9 cellular contexts compared by ENCODE assay signal in genomic region chr22:41410311-41410751, GRCh38. TPM values are rescaled to one million over a fixed set of nuclear protein-coding genes. Genes with fewer than 3 reads are reported as not detected.
DNase-seq lines count a peak whose midpoint lies in the region; ATAC-seq and TF ChIP-seq lines count a peak whose summit lies in the region.
"Had no signal": no experiment of that assay in that cellular context is flagged by ENCODE, and none has a peak within 500 bp of the region (broad histone marks: within the 10 kb centered on the region; RNA-seq: fewer than 3 reads in every experiment).

No MANE protein-coding gene starts in this region.

- H3K36me3 ChIP-seq in naive thymus-derived CD4-positive, alpha-beta T cell (ENCODE audit: control insufficient read depth in 2 of 3, insufficient read depth in 3 of 3, low read length in 3 of 3), result peaks cover 0 to 3% (median 0%) of the 10 kb centered on the region in 3 experiments
- no peaks in the 10 kb centered on the region for H3K36me3 ChIP-seq in upper lobe of right lung

- peaks cover 21 to 25% of the 10 kb centered on the region in 2 donors for H3K4me1 ChIP-seq in naive thymus-derived CD4-positive, alpha-beta T cell (ENCODE audit: control insufficient read depth in 2 of 2, insufficient read depth in 2 of 2, low read length in 2 of 2)
- peaks cover 41% of the 10 kb centered on the region for H3K4me1 ChIP-seq in upper lobe of right lung

- H3K27ac ChIP-seq in dorsolateral prefrontal cortex (peak overlapping the region; percentile 86 to 100 (median 100)), upper lobe of right lung (peak overlapping the region; percentile 97)
- no peak overlapping the region for H3K27ac ChIP-seq in naive thymus-derived CD4-positive, alpha-beta T cell (ENCODE audit: low read depth, low read length)

- H3K36me3 Mint-ChIP-seq in activated T-cell treated with anti-CD3 and anti-CD28 coated beads, Interleukin-2, amount 50 U/mL, for 24 hours (ENCODE audit: low read depth), result peaks cover 22% of the 10 kb centered on the region
- no peaks in the 10 kb centered on the region for H3K36me3 Mint-ChIP-seq in activated T-cell treated with anti-CD3 and anti-CD28 coated beads, Interleukin-2, amount 50 U/mL, for 4 hours (ENCODE audit: insufficient read depth)
- peaks cover 0 to 1% (median 0%) of the 10 kb centered on the region in 5 donors for H3K36me3 Mint-ChIP-seq in naive thymus-derived CD4-positive, alpha-beta T cell

- intact Hi-C loops in dorsolateral prefrontal cortex (cut with DNase I) (no loop called here), upper lobe of right lung (cut with DNase I) (no loop called here)
- intact Hi-C loops in naive thymus-derived CD4-positive, alpha-beta T cell (cut with micrococcal nuclease), result no loop called here

- H3K4me1 Mint-ChIP-seq in activated T-cell treated with anti-CD3 and anti-CD28 coated beads, Interleukin-2, amount 50 U/mL, for 24 hours (ENCODE audit: low read depth), result peaks cover 32% of the 10 kb centered on the region
- H3K4me1 Mint-ChIP-seq in activated T-cell treated with anti-CD3 and anti-CD28 coated beads, Interleukin-2, amount 50 U/mL, for 4 hours (ENCODE audit: low read depth), result peaks cover 26% of the 10 kb centered on the region
- H3K4me1 Mint-ChIP-seq in naive thymus-derived CD4-positive, alpha-beta T cell, result peaks cover 18 to 28% (median 22%) of the 10 kb centered on the region in 7 donors

- no peaks in the 10 kb centered on the region for H3K9me3 Mint-ChIP-seq in activated T-cell treated with anti-CD3 and anti-CD28 coated beads, Interleukin-2, amount 50 U/mL, for 24 hours
- H3K9me3 Mint-ChIP-seq in activated T-cell treated with anti-CD3 and anti-CD28 coated beads, Interleukin-2, amount 50 U/mL, for 4 hours, result no peaks in the 10 kb centered on the region
- no peaks in the 10 kb centered on the region for H3K9me3 Mint-ChIP-seq in naive thymus-derived CD4-positive, alpha-beta T cell

- TF ChIP-seq CTCF in dorsolateral prefrontal cortex (IDR thresholded peaks at IDR 0.05 in 54 of 56, conservative IDR thresholded peaks at IDR 0.05 in 2 of 56; ENCODE audit: low read depth in 1 of 56, partially characterized antibody in 56 of 56) (no peak), upper lobe of right lung (IDR thresholded peaks at IDR 0.05) (no peak)

- CTCF ChIA-PET in naive thymus-derived CD4-positive, alpha-beta T cell (lab: Charles Lee), result interaction anchor here (0.5 to 1.7 kb wide), 3 partner anchors 108 to 295 kb away, joined by 3 to 5 read pairs (median 3); no protein-coding TSS in a partner anchor

- H3K4me3 Mint-ChIP-seq in activated T-cell treated with anti-CD3 and anti-CD28 coated beads, Interleukin-2, amount 50 U/mL, for 24 hours, result no peak overlapping the region
- H3K4me3 Mint-ChIP-seq in activated T-cell treated with anti-CD3 and anti-CD28 coated beads, Interleukin-2, amount 50 U/mL, for 4 hours, result no peak overlapping the region
- peak overlapping the region in 1 of 10 donors; percentile 34 for H3K4me3 Mint-ChIP-seq in naive thymus-derived CD4-positive, alpha-beta T cell

- H3K27me3 ChIP-seq in dorsolateral prefrontal cortex (no peaks in the 10 kb centered on the region), upper lobe of right lung (no peaks in the 10 kb centered on the region)
- H3K27me3 ChIP-seq in naive thymus-derived CD4-positive, alpha-beta T cell (ENCODE audit: control insufficient read depth in 2 of 2, insufficient read depth in 2 of 2, low read length in 2 of 2), result no peaks in the 10 kb centered on the region

- H3K9me3 ChIP-seq in naive thymus-derived CD4-positive, alpha-beta T cell (ENCODE audit: control insufficient read depth in 2 of 3, low read length in 3 of 3), result no peaks in the 10 kb centered on the region
- H3K9me3 ChIP-seq in upper lobe of right lung, result no peaks in the 10 kb centered on the region

- no peak for DNase-seq in activated T-cell treated with anti-CD3 and anti-CD28 coated beads, Interleukin-2, amount 50 U/mL, for 24 hours
- no peak for DNase-seq in activated T-cell treated with anti-CD3 and anti-CD28 coated beads, Interleukin-2, amount 50 U/mL, for 4 hours
- DNase-seq in dorsolateral prefrontal cortex (peak in 1 of 10 donors; percentile 87), upper lobe of right lung (peak; percentile 90), kidney glomerular epithelial cell (lab: John Stamatoyannopoulos, UW) (no peak), KBM-7 (no peak), DMS 273 (lab: John Stamatoyannopoulos, UW; ENCODE audit: unreplicated experiment) (no peak)
- DNase-seq in naive thymus-derived CD4-positive, alpha-beta T cell, result no peak
- DNase-seq: islet precursor cell had no signal

- POLR2A ChIA-PET in naive thymus-derived CD4-positive, alpha-beta T cell (lab: Charles Lee), result interaction anchor here (0.9 to 1.4 kb wide), 3 partner anchors 9 to 180 kb away, joined by 3 read pairs; partner anchors contain the start of gene PMM1

- H3K27me3 Mint-ChIP-seq in activated T-cell treated with anti-CD3 and anti-CD28 coated beads, Interleukin-2, amount 50 U/mL, for 24 hours, result no peaks in the 10 kb centered on the region
- H3K27me3 Mint-ChIP-seq in activated T-cell treated with anti-CD3 and anti-CD28 coated beads, Interleukin-2, amount 50 U/mL, for 4 hours (ENCODE audit: low read depth), result no peaks in the 10 kb centered on the region
- H3K27me3 Mint-ChIP-seq in naive thymus-derived CD4-positive, alpha-beta T cell, result no peaks in the 10 kb centered on the region

- H3K4me3 ChIP-seq in dorsolateral prefrontal cortex (no peak overlapping the region), upper lobe of right lung (no peak overlapping the region)
- H3K4me3 ChIP-seq in naive thymus-derived CD4-positive, alpha-beta T cell (ENCODE audit: low read length), result no peak overlapping the region

- H3K27ac Mint-ChIP-seq in activated T-cell treated with anti-CD3 and anti-CD28 coated beads, Interleukin-2, amount 50 U/mL, for 24 hours, result peak overlapping the region; percentile 60
- peak overlapping the region in 6 of 9 donors; percentile 44 to 98 (median 88) for H3K27ac Mint-ChIP-seq in naive thymus-derived CD4-positive, alpha-beta T cell

- in situ Hi-C loops in KBM-7 (cut with MboI; ENCODE audit: low pct_unique_long_range_greater_than_20kb, low sequenced_read_pairs), result no loop called here

- no peak for ATAC-seq in activated T-cell treated with anti-CD3 and anti-CD28 coated beads, Interleukin-2, amount 50 U/mL, for 4 hours
- ATAC-seq in naive thymus-derived CD4-positive, alpha-beta T cell, result no peak
- ATAC-seq in upper lobe of right lung, result peak; percentile 64

RNA-seq across cellular contexts. Expression of gene TEF, which starts 28.6 kb away (rescaled TPM):
- 1 to 10 TPM; 2.9 to 3.6 (median 3.0) TPM for total RNA-seq in activated T-cell treated with anti-CD3 and anti-CD28 coated beads, Interleukin-2, amount 50 U/mL, for 4 hours
- 100 to 1,000 TPM in 77 of 120 experiments, 10 to 100 TPM in 43; 47.8 to 173 (median 111) TPM for total RNA-seq in dorsolateral prefrontal cortex
- 1 to 10 TPM; 3.8 to 8.4 (median 6.2) TPM for total RNA-seq in naive thymus-derived CD4-positive, alpha-beta T cell
- polyA plus RNA-seq in naive thymus-derived CD4-positive, alpha-beta T cell, result 1 to 10 TPM; 3.5 to 6.4 TPM
- total RNA-seq in upper lobe of right lung, result 45.6 TPM

RNA-seq across cellular contexts. Expression of gene TOB2, which starts 36.3 kb away (rescaled TPM):
- 10 to 100 TPM; 56.4 to 69.6 (median 61.0) TPM for total RNA-seq in activated T-cell treated with anti-CD3 and anti-CD28 coated beads, Interleukin-2, amount 50 U/mL, for 4 hours
- total RNA-seq in dorsolateral prefrontal cortex, result 100 to 1,000 TPM in 4 of 120 experiments, 10 to 100 TPM in 116; 33.6 to 113 (median 52.3) TPM
- total RNA-seq in naive thymus-derived CD4-positive, alpha-beta T cell, result 10 to 100 TPM; 19.3 to 37.8 (median 29.8) TPM
- 1 to 10 TPM; 8.2 to 9.7 TPM for polyA plus RNA-seq in naive thymus-derived CD4-positive, alpha-beta T cell
- total RNA-seq in upper lobe of right lung, result 47.7 TPM

RNA-seq across cellular contexts. Expression of gene PHF5A, which starts 58.2 kb away (rescaled TPM):
- total RNA-seq in activated T-cell treated with anti-CD3 and anti-CD28 coated beads, Interleukin-2, amount 50 U/mL, for 4 hours, result 100 to 1,000 TPM; 138 to 164 (median 144) TPM
- total RNA-seq in dorsolateral prefrontal cortex, result 10 to 100 TPM; 10.3 to 36.8 (median 22.3) TPM
- total RNA-seq in naive thymus-derived CD4-positive, alpha-beta T cell, result 10 to 100 TPM; 27.8 to 63.9 (median 36.0) TPM
- 10 to 100 TPM; 22.4 to 25.8 TPM for polyA plus RNA-seq in naive thymus-derived CD4-positive, alpha-beta T cell
- total RNA-seq in upper lobe of right lung, result 32.9 TPM

RNA-seq across cellular contexts. Expression of gene ACO2, which starts 58.6 kb away (rescaled TPM):
- 100 to 1,000 TPM; 128 to 133 (median 130) TPM for total RNA-seq in activated T-cell treated with anti-CD3 and anti-CD28 coated beads, Interleukin-2, amount 50 U/mL, for 4 hours
- total RNA-seq in dorsolateral prefrontal cortex, result 100 to 1,000 TPM; 173 to 339 (median 261) TPM
- total RNA-seq in naive thymus-derived CD4-positive, alpha-beta T cell, result 10 to 100 TPM; 64.5 to 84.8 (median 70.3) TPM
- polyA plus RNA-seq in naive thymus-derived CD4-positive, alpha-beta T cell, result 100 to 1,000 TPM in 1 of 2 donors, 10 to 100 TPM in 1; 60.5 to 101 TPM
- total RNA-seq in upper lobe of right lung, result 84.1 TPM
